25 cellular contexts compared by ENCODE assay signal in genomic region chr1:237913345-237913744, GRCh38. TPM values are rescaled to one million over a fixed set of nuclear protein-coding genes. Genes with fewer than 3 reads are reported as not detected.
DNase-seq lines count a peak whose midpoint lies in the region; ATAC-seq and TF ChIP-seq lines count a peak whose summit lies in the region.
"Had no signal": no experiment of that assay in that cellular context is flagged by ENCODE, and none has a peak within 500 bp of the region (broad histone marks: within the 10 kb centered on the region; RNA-seq: fewer than 3 reads in every experiment).

No MANE protein-coding gene starts in this region.

- H3K27me3 Mint-ChIP-seq in activated T-cell treated with anti-CD3 and anti-CD28 coated beads, Interleukin-2, amount 50 U/mL, for 4 hours (ENCODE audit: low read depth): no peaks in the 10 kb centered on the region
- H3K27me3 Mint-ChIP-seq: IgD-negative memory B cell, T-cell had no signal

- H3K36me3 ChIP-seq in Panc1 (ENCODE audit: control insufficient read depth, insufficient read depth, low read length): no peaks in the 10 kb centered on the region
- H3K36me3 ChIP-seq in tibial nerve: no peaks in the 10 kb centered on the region
- H3K36me3 ChIP-seq: HAP-1 had no signal

- no peak overlapping the region for H3K4me3 Mint-ChIP-seq in activated T-cell treated with anti-CD3 and anti-CD28 coated beads, Interleukin-2, amount 50 U/mL, for 4 hours
- H3K4me3 Mint-ChIP-seq: CD14-positive monocyte; IgD-negative memory B cell; T-cell; T-helper 2 cell treated with Interferon-gamma antibody and Interleukin-4, amounts not matched to agents 5 μg/mL and 100 μg/mL, for 36 hours had no signal

- H3K4me3 ChIP-seq in Panc1 (ENCODE audit: low read depth in 2 of 2, low read length in 2 of 2): no peak overlapping the region
- H3K4me3 ChIP-seq in tibial nerve: no peak overlapping the region
- H3K4me3 ChIP-seq: GM23248, HAP-1, SK-N-MC had no signal

- intact Hi-C loops in Panc1 (cut with micrococcal nuclease; ENCODE audit: unreplicated experiment): no loop called here

- TF ChIP-seq CTCF in Panc1 (IDR thresholded peaks at IDR 0.05): peak; percentile 24
- no peak for TF ChIP-seq CTCF in tibial nerve (IDR thresholded peaks at IDR 0.05)

- no peaks in the 10 kb centered on the region for H3K36me3 Mint-ChIP-seq in activated T-cell treated with anti-CD3 and anti-CD28 coated beads, Interleukin-2, amount 50 U/mL, for 4 hours (ENCODE audit: insufficient read depth)
- H3K36me3 Mint-ChIP-seq: CD14-positive monocyte, IgD-negative memory B cell, T-cell had no signal

- 91 to 95% methylated on average over 2 of the region's 2 CpGs for WGBS in tibial nerve, 2 donors

- peaks cover 22% of the 10 kb centered on the region for H3K9me3 Mint-ChIP-seq in activated T-cell treated with anti-CD3 and anti-CD28 coated beads, Interleukin-2, amount 50 U/mL, for 4 hours

- H3K27ac ChIP-seq in Panc1 (ENCODE audit: low read length) (no peak overlapping the region), tibial nerve (no peak overlapping the region)
- H3K27ac ChIP-seq: GM23248, SK-N-MC had no signal

- H3K9me3 ChIP-seq in Panc1 (ENCODE audit: control insufficient read depth, insufficient read depth, low read depth, low read length) (0 out of 2 replicates have a peak, but pooled peaks cover 3% of the 10 kb centered on the region), tibial nerve (peaks cover 0 to 12% (median 0%) of the 10 kb centered on the region in 4 donors)
- H3K9me3 ChIP-seq: HAP-1 had no signal

- BruUV-seq in Panc1 (replicated peaks; lab: Mats Ljungman, UMichigan): no TSS peak

- H3K4me1 ChIP-seq in Panc1 (ENCODE audit: control insufficient read depth, insufficient read depth, low read length) (no peaks in the 10 kb centered on the region), tibial nerve (no peaks in the 10 kb centered on the region)
- H3K4me1 ChIP-seq: HAP-1 had no signal

- DNase-seq in SHP77 (lab: John Stamatoyannopoulos, UW): peak; percentile 0 to 12
- DNase-seq in SHP77 treated with DMSO at 0.1 percent for 48 hours (lab: John Stamatoyannopoulos, UW): no peak
- DNase-seq in NAMALWA (ENCODE audit: low spot score): peak; percentile 17
- DNase-seq in Panc1 (ENCODE audit: low read depth, low spot score): no peak
- no peak for DNase-seq in HuH-7.5 (ENCODE audit: low spot score)
- DNase-seq in tibial nerve (ENCODE audit: low spot score in 2 of 2): no peak
- no peak for DNase-seq in activated T-cell treated with anti-CD3 and anti-CD28 coated beads, Interleukin-2, amount 50 U/mL, for 4 hours
- DNase-seq: DMS79 treated with DMSO at 0.1 percent for 48 hours; GM23248; Karpas-422; NCI-H1048; NCI-H1417 treated with DMSO at 0.1 percent for 48 hours; NCI-H187; NCI-H2107; NCI-H446 treated with DMSO at 0.1 percent for 48 hours; NCI-H69; NK-92 treated with Interleukin-12 subunit alpha and Interleukin-12 subunit beta, amount 100 ng/mL, for 24 hours; T-cell had no signal

- CTCF ChIA-PET in Panc1 (lab: Charles Lee): no interaction called here

- in situ Hi-C loops in Panc1 (cut with HindIII; ENCODE audit: low pct_unique_long_range_greater_than_20kb, low sequenced_read_pairs): no loop called here

- H3K27me3 ChIP-seq in Panc1 (ENCODE audit: control insufficient read depth, insufficient read depth, low read length) (no peaks in the 10 kb centered on the region), tibial nerve (no peaks in the 10 kb centered on the region)

- no peaks in the 10 kb centered on the region for H3K4me1 Mint-ChIP-seq in activated T-cell treated with anti-CD3 and anti-CD28 coated beads, Interleukin-2, amount 50 U/mL, for 4 hours (ENCODE audit: low read depth)
- H3K4me1 Mint-ChIP-seq: CD14-positive monocyte, IgD-negative memory B cell, T-cell had no signal

- no peak for TF ChIP-seq POLR2A in tibial nerve (IDR thresholded peaks at IDR 0.05)

- POLR2A ChIA-PET in Panc1 (lab: Charles Lee): no interaction called here

- no peak for ATAC-seq in Panc1
- ATAC-seq in activated T-cell treated with anti-CD3 and anti-CD28 coated beads, Interleukin-2, amount 50 U/mL, for 4 hours: no peak
- ATAC-seq: Right ventricle myocardium inferior, T-cell had no signal

- no peak for TF ChIP-seq EP300 in tibial nerve (IDR thresholded peaks at IDR 0.05)

RNA-seq across cellular contexts. Expression of gene ZP4, which starts 22.6 kb away (rescaled TPM):
- not detected for total RNA-seq in Panc1 (2021; ENCODE audit: unreplicated experiment)
- not detected for polyA plus RNA-seq in Panc1 (2012; ENCODE audit: insufficient read length)
- not detected for total RNA-seq in tibial nerve
- total RNA-seq in activated T-cell treated with anti-CD3 and anti-CD28 coated beads, Interleukin-2, amount 50 U/mL, for 4 hours: not detected
- total RNA-seq: GM23248, MCF 10A, Right ventricle myocardium inferior, T-cell had no signal
- polyA plus RNA-seq: CD14-positive monocyte, GM23248, IgD-negative memory B cell had no signal

Comparison
In these comparisons a context has a peak if more than half of its experiments do, and no peak if none do; other contexts are left out.
1. DNase-seq: peak in SHP77 (2 of 2) and NAMALWA (single experiment); none in SHP77 treated with DMSO at 0.1 percent for 48 hours (single experiment), Panc1 (single experiment), HuH-7.5 (single experiment), tibial nerve (0 of 2) and activated T-cell treated with anti-CD3 and anti-CD28 coated beads, Interleukin-2, amount 50 U/mL, for 4 hours (single experiment).